ENCODE assay signal across 8 cellular contexts in genomic region chr19:49617863-49618262, GRCh38. TPM values are rescaled to one million over a fixed set of nuclear protein-coding genes. Genes with fewer than 3 reads are reported as not detected.
DNase-seq lines count a peak whose midpoint lies in the region; ATAC-seq, FAIRE-seq and TF ChIP-seq lines count a peak whose summit lies in the region.
"Not testable (repeated sequence)": the region's sequence is repeated elsewhere in the genome, so short reads cannot be mapped to it uniquely, and the experiment has no call there.
"Had no signal": no experiment of that assay in that cellular context is flagged by ENCODE, and none has a peak within 500 bp of the region (broad histone marks: within the 10 kb centered on the region; RNA-seq: fewer than 3 reads in every experiment).

No MANE protein-coding gene starts in this region.

- H3K9me1 ChIP-seq in IMR-90 (ENCODE audit: insufficient read depth, low read length) = peaks cover 10% of the 10 kb centered on the region
- H3K9me1 ChIP-seq in K562 (ENCODE audit: control insufficient read depth, insufficient read depth, low read length) = not testable (repeated sequence)

- not testable (repeated sequence) for H2AFZ ChIP-seq in IMR-90 (replicated peaks; ENCODE audit: low read length, poor library complexity); K562 (ENCODE audit: low read depth, low read length)

- not testable (repeated sequence) for H4K8ac ChIP-seq in IMR-90 (ENCODE audit: low read depth in 2 of 2, low read length in 2 of 2)

- H3K79me2 ChIP-seq in K562 (ENCODE audit: control insufficient read depth, insufficient read depth, low read length) = not testable (repeated sequence)

- peak; percentile 10 for DNase-seq in D341Med (ENCODE audit: low spot score)
- DNase-seq in IMR-90; activated T-cell treated with anti-CD3 and anti-CD28 coated beads, Interleukin-2, amount 50 U/mL, for 24 hours; K562 (ENCODE audit: extremely low read depth in 1 of 4, low spot score in 3 of 4); endothelial cell (ENCODE audit: low spot score); stimulated activated effector memory CD8-positive, alpha-beta T cell treated with anti-CD3 and anti-CD28 coated beads, Interleukin-12 subunit alpha, Interleukin-12 subunit beta, amount 100 ng/mL, for 72 hours (ENCODE audit: low spot score in 2 of 2): not testable (repeated sequence)

- not testable (repeated sequence) for H2BK20ac ChIP-seq in IMR-90 (ENCODE audit: low read depth, low read length)

- H3K9me3 Mint-ChIP-seq in activated T-cell treated with anti-CD3 and anti-CD28 coated beads, Interleukin-2, amount 50 U/mL, for 24 hours; endothelial cell (ENCODE audit: unreplicated experiment); stimulated activated effector memory CD8-positive, alpha-beta T cell treated with anti-CD3 and anti-CD28 coated beads, Interleukin-12 subunit alpha, Interleukin-12 subunit beta, amount 100 ng/mL, for 72 hours: not testable (repeated sequence)

- H2BK120ac ChIP-seq in IMR-90 (ENCODE audit: low read depth, low read length) = not testable (repeated sequence)

- H3K4me3 Mint-ChIP-seq in activated T-cell treated with anti-CD3 and anti-CD28 coated beads, Interleukin-2, amount 50 U/mL, for 24 hours; stimulated activated effector memory CD8-positive, alpha-beta T cell treated with anti-CD3 and anti-CD28 coated beads, Interleukin-12 subunit alpha, Interleukin-12 subunit beta, amount 100 ng/mL, for 72 hours: not testable (repeated sequence)
- H3K4me3 Mint-ChIP-seq in endothelial cell (ENCODE audit: unreplicated experiment) = peak overlapping the region; percentile 47

- H4K20me1 ChIP-seq in IMR-90 (ENCODE audit: insufficient read depth, low read length) = peaks cover 17% of the 10 kb centered on the region
- H4K20me1 ChIP-seq in K562 (replicated peaks; ENCODE audit: control insufficient read depth, insufficient read depth, low read length) = not testable (repeated sequence)

- in situ Hi-C loops in IMR-90 (cut with MboI; ENCODE audit: low sequenced_read_pairs); K562 (cut with MboI): not testable (repeated sequence)

- H2AK5ac ChIP-seq in IMR-90 (ENCODE audit: low read depth, low read length) = not testable (repeated sequence)

- intact Hi-C loops in IMR-90 (cut with micrococcal nuclease); K562 (cut with micrococcal nuclease): not testable (repeated sequence)

- H3K36me3 Mint-ChIP-seq in activated T-cell treated with anti-CD3 and anti-CD28 coated beads, Interleukin-2, amount 50 U/mL, for 24 hours (ENCODE audit: low read depth) = peaks cover 79% of the 10 kb centered on the region
- peaks cover 47% of the 10 kb centered on the region for H3K36me3 Mint-ChIP-seq in endothelial cell (ENCODE audit: low read depth, unreplicated experiment)
- H3K36me3 Mint-ChIP-seq in stimulated activated effector memory CD8-positive, alpha-beta T cell treated with anti-CD3 and anti-CD28 coated beads, Interleukin-12 subunit alpha, Interleukin-12 subunit beta, amount 100 ng/mL, for 72 hours = peaks cover 92% of the 10 kb centered on the region

- not testable (repeated sequence) for H3K14ac ChIP-seq in IMR-90 (replicated peaks; ENCODE audit: low read depth, low read length)

- not testable (repeated sequence) for TF ChIP-seq POLR2A in IMR-90 (IDR thresholded peaks at IDR 0.05; ENCODE audit: low read depth, low read length); K562 (conservative IDR thresholded peaks at IDR 0.05)

- 95% methylated on average over 10 of the region's 13 CpGs; no CpG with 5 or more reads in 1 of the 2 experiments for WGBS in IMR-90 (ENCODE audit: extremely low coverage in 2 of 2, insufficient read length in 1 of 2), 2 experiments
- 85% methylated on average over 13 of the region's 13 CpGs for WGBS in K562 (ENCODE audit: insufficient coverage, low coverage, missing lambda C conversion rate)

- not testable (repeated sequence) for H3K9me3 ChIP-seq in IMR-90 (ENCODE audit: control insufficient read depth, insufficient read depth, low read length); K562 (replicated peaks; ENCODE audit: control insufficient read depth, insufficient read depth, low read depth, low read length)

- H4K5ac ChIP-seq in IMR-90 (ENCODE audit: low read depth, low read length) = not testable (repeated sequence)

- not testable (repeated sequence) for H3K4ac ChIP-seq in IMR-90 (ENCODE audit: low read depth, low read length)

- H3K9ac ChIP-seq in IMR-90 (ENCODE audit: low read depth, low read length); K562 (ENCODE audit: insufficient read depth in 1 of 2, low read depth in 2 of 2, low read length in 2 of 2): not testable (repeated sequence)

- not testable (repeated sequence) for H2BK5ac ChIP-seq in IMR-90 (ENCODE audit: low read depth, low read length, poor library complexity, severe bottlenecking)

- POLR2A ChIA-PET in IMR-90 (lab: Charles Lee; ENCODE audit: unreplicated experiment) = not testable (repeated sequence)
- POLR2A ChIA-PET in K562 (lab: Yijun Ruan, JAX) = interaction anchor here (0.6 to 1.0 kb wide), 3 partner anchors 25 to 153 kb away, joined by 3 read pairs; no protein-coding TSS in a partner anchor

- TF ChIP-seq EP300 in K562 (IDR thresholded peaks at IDR 0.05; ENCODE audit: low read length) = not testable (repeated sequence)

- peaks cover 26 to 74% of the 10 kb centered on the region in 2 experiments for H3K79me1 ChIP-seq in IMR-90 (ENCODE audit: low read depth in 1 of 2, low read length in 2 of 2)

- H3K36me3 ChIP-seq in IMR-90 (ENCODE audit: control insufficient read depth, insufficient read depth, low read length) (peaks cover 45% of the 10 kb centered on the region), K562 (ENCODE audit: control insufficient read depth, insufficient read depth, low read length) (peaks cover 70% of the 10 kb centered on the region; the same call in 1 of the 3 replicates)

- peaks cover 11% of the 10 kb centered on the region for H3K4me1 ChIP-seq in IMR-90 (ENCODE audit: control insufficient read depth, insufficient read depth, low read length)
- not testable (repeated sequence) for H3K4me1 ChIP-seq in K562 (replicated peaks in 1 of 2; ENCODE audit: control insufficient read depth in 2 of 2, insufficient read depth in 2 of 2, low read length in 2 of 2)

- not testable (repeated sequence) for TF ChIP-seq CTCF in IMR-90 (conservative IDR thresholded peaks at IDR 0.05; ENCODE audit: low read depth, low read length); K562 (IDR thresholded peaks at IDR 0.05 in 2 of 3, conservative IDR thresholded peaks at IDR 0.05 in 1 of 3; ENCODE audit: insufficient read depth in 2 of 3, low read depth in 1 of 3, low read length in 3 of 3); endothelial cell (IDR thresholded peaks at IDR 0.05; ENCODE audit: unreplicated experiment)

- not testable (repeated sequence) for H3K18ac ChIP-seq in IMR-90 (ENCODE audit: low read depth, low read length)

- CTCF ChIA-PET in IMR-90 (lab: Yijun Ruan, JAX); K562 (lab: Yijun Ruan, JAX; ENCODE audit: low intra/inter-chr PET ratio): not testable (repeated sequence)

- not testable (repeated sequence) for H3K27me3 Mint-ChIP-seq in activated T-cell treated with anti-CD3 and anti-CD28 coated beads, Interleukin-2, amount 50 U/mL, for 24 hours; endothelial cell (ENCODE audit: unreplicated experiment)

- not testable (repeated sequence) for H3K56ac ChIP-seq in IMR-90 (ENCODE audit: extremely low read depth, insufficient read depth, low read length)

- H2AK9ac ChIP-seq in IMR-90 (replicated peaks; ENCODE audit: low read depth, low read length, poor library complexity) = not testable (repeated sequence)

- H3K27ac Mint-ChIP-seq in activated T-cell treated with anti-CD3 and anti-CD28 coated beads, Interleukin-2, amount 50 U/mL, for 24 hours = peak overlapping the region; percentile 63
- H3K27ac Mint-ChIP-seq in endothelial cell (ENCODE audit: unreplicated experiment) = not testable (repeated sequence)
- H3K27ac Mint-ChIP-seq in stimulated activated effector memory CD8-positive, alpha-beta T cell treated with anti-CD3 and anti-CD28 coated beads, Interleukin-12 subunit alpha, Interleukin-12 subunit beta, amount 100 ng/mL, for 72 hours = peak overlapping the region; percentile 61

- not testable (repeated sequence) for H4K91ac ChIP-seq in IMR-90 (ENCODE audit: insufficient read depth, low read depth, low read length)

- H3K4me1 Mint-ChIP-seq in activated T-cell treated with anti-CD3 and anti-CD28 coated beads, Interleukin-2, amount 50 U/mL, for 24 hours (ENCODE audit: low read depth) = peaks cover 17% of the 10 kb centered on the region
- not testable (repeated sequence) for H3K4me1 Mint-ChIP-seq in endothelial cell (ENCODE audit: unreplicated experiment)
- H3K4me1 Mint-ChIP-seq in stimulated activated effector memory CD8-positive, alpha-beta T cell treated with anti-CD3 and anti-CD28 coated beads, Interleukin-12 subunit alpha, Interleukin-12 subunit beta, amount 100 ng/mL, for 72 hours = peaks cover 30% of the 10 kb centered on the region

- dilution Hi-C loops in IMR-90 (cut with HindIII; ENCODE audit: low sequenced_read_pairs, unreplicated experiment) = not testable (repeated sequence)

- not testable (repeated sequence) for H3K23ac ChIP-seq in IMR-90 (ENCODE audit: low read depth, low read length)

- H3K4me2 ChIP-seq in IMR-90 (ENCODE audit: low read depth, low read length); K562 (ENCODE audit: insufficient read depth, low read length): not testable (repeated sequence)

- not testable (repeated sequence) for H3K4me3 ChIP-seq in IMR-90 (ENCODE audit: insufficient read depth, low read depth, low read length); K562

- H3K27me3 ChIP-seq in IMR-90 (ENCODE audit: control insufficient read depth, insufficient read depth, low read length); K562 (ENCODE audit: control insufficient read depth in 2 of 2, insufficient read depth in 2 of 2, low read length in 2 of 2): not testable (repeated sequence)

- not testable (repeated sequence) for TF ChIP-seq RAD21 in IMR-90 (IDR thresholded peaks at IDR 0.05; ENCODE audit: low read length); K562 (CRISPR knock-in tag; conservative IDR thresholded peaks at IDR 0.05 in 1 of 2, IDR thresholded peaks at IDR 0.05 in 1 of 2)

- not testable (repeated sequence) for ATAC-seq in IMR-90 (ENCODE audit: low read depth); K562; stimulated activated effector memory CD8-positive, alpha-beta T cell treated with anti-CD3 and anti-CD28 coated beads, Interleukin-12 subunit alpha, Interleukin-12 subunit beta, amount 100 ng/mL, for 72 hours

- not testable (repeated sequence) for FAIRE-seq in K562 (lab: Jason Lieb, UNC)

- H2BK15ac ChIP-seq in IMR-90 (ENCODE audit: low read depth, low read length) = not testable (repeated sequence)

- not testable (repeated sequence) for H3K27ac ChIP-seq in IMR-90 (ENCODE audit: insufficient read depth, low read length); K562 (ENCODE audit: extremely low read depth, low read depth, low read length)

- BruUV-seq in IMR-90 (replicated peaks; lab: Mats Ljungman, UMichigan); K562 (replicated peaks; lab: Mats Ljungman, UMichigan): not testable (repeated sequence)

RNA-seq across cellular contexts. Expression of gene RRAS, which starts 22.1 kb away (rescaled TPM):
- total RNA-seq in IMR-90 (2012; rRNA removed) (50.2 and 50.5 TPM in 2 replicates), K562 (2014; rRNA removed) (8.2 and 10.4 TPM in 2 replicates), K562 (2014; rRNA removed; fragmentation: Illumina TruSeq; extraction: Trizol) (1.5 and 1.7 TPM in 2 replicates), K562 (2015; rRNA removed; fragmentation: Illumina TruSeq; extraction: Trizol) (3.1 and 3.7 TPM in 2 replicates), K562 (2021) (8.3 and 9.3 TPM in 2 replicates), endothelial cell (ENCODE audit: unreplicated experiment) (23.9 TPM)
- polyA plus RNA-seq in IMR-90 (2012; rRNA removed) (241 and 267 TPM in 2 replicates), K562 (2011; rRNA removed) (15.4 and 16.4 TPM in 2 replicates), K562 (2014; fragmentation: Illumina TruSeq; extraction: Trizol) (8.5 and 13.9 TPM in 2 replicates), K562 (2014; fragmentation: Nextera tagmentation; extraction: Ambion mirVana) (1 to 10 TPM in 1 of 2 experiments, under 1 TPM in 1; 0.70 to 1.3 TPM), K562 (2014; rRNA removed) (17.3 and 18.3 TPM in 2 replicates)
- 277 and 456 TPM in 2 replicates for polyA plus RNA-seq in IMR-90 (2012; cell fraction: cytosol; rRNA removed)
- polyA plus RNA-seq in IMR-90 (2012; cell fraction: nucleus; rRNA removed; ENCODE audit: low replicate concordance) = 108 and 251 TPM in 2 replicates
- 2.5 and 10.0 TPM in 2 replicates for total RNA-seq in K562 (2011; cell fraction: chromatin; rRNA removed; ENCODE audit: low replicate concordance)
- total RNA-seq in K562 (2011; cell fraction: nucleolus; rRNA removed) = 9.5 and 11.2 TPM in 2 replicates
- 8.0 and 8.3 TPM in 2 replicates for total RNA-seq in K562 (2011; cell fraction: nucleoplasm; rRNA removed)
- polyA plus RNA-seq in K562 (2011; cell fraction: cytosol; rRNA removed) = 26.0 and 54.3 TPM in 2 replicates
- 19.7 and 39.0 TPM in 2 replicates for polyA plus RNA-seq in K562 (2011; cell fraction: nucleus; rRNA removed)
- polyA plus RNA-seq in K562 (2012) = 14.8 and 16.2 TPM in 2 replicates
- 1.2 and 2.7 TPM in 2 replicates for polyA minus RNA-seq in K562 (2011; rRNA and poly(A)+ RNA removed)
- 5.5 and 8.4 TPM in 2 replicates for polyA minus RNA-seq in K562 (2011; cell fraction: cytosol; rRNA and poly(A)+ RNA removed)
- 2.0 TPM in 2 replicates for polyA minus RNA-seq in K562 (2011; cell fraction: nucleus; rRNA and poly(A)+ RNA removed)

RNA-seq across cellular contexts. Expression of gene SCAF1, which starts 24.1 kb away (rescaled TPM):
- total RNA-seq in IMR-90 (2012; rRNA removed) = 2.2 and 3.1 TPM in 2 replicates
- 14.6 and 14.8 TPM in 2 replicates for polyA plus RNA-seq in IMR-90 (2012; rRNA removed)
- 22.4 and 28.7 TPM in 2 replicates for polyA plus RNA-seq in IMR-90 (2012; cell fraction: cytosol; rRNA removed)
- polyA plus RNA-seq in IMR-90 (2012; cell fraction: nucleus; rRNA removed; ENCODE audit: low replicate concordance) = 29.5 and 60.4 TPM in 2 replicates
- total RNA-seq in K562 (2011; cell fraction: chromatin; rRNA removed; ENCODE audit: low replicate concordance) = 11.3 and 31.0 TPM in 2 replicates
- 16.8 and 21.8 TPM in 2 replicates for total RNA-seq in K562 (2011; cell fraction: nucleolus; rRNA removed)
- 10.6 and 16.9 TPM in 2 replicates for total RNA-seq in K562 (2011; cell fraction: nucleoplasm; rRNA removed)
- total RNA-seq in K562 (2014; rRNA removed) = 12.9 and 18.0 TPM in 2 replicates
- 2.5 and 2.8 TPM in 2 replicates for total RNA-seq in K562 (2014; rRNA removed; fragmentation: Illumina TruSeq; extraction: Trizol)
- total RNA-seq in K562 (2015; rRNA removed; fragmentation: Illumina TruSeq; extraction: Trizol) = 4.9 and 6.0 TPM in 2 replicates
- total RNA-seq in K562 (2021) = 75.5 and 79.0 TPM in 2 replicates
- polyA plus RNA-seq in K562 (2011; rRNA removed) = 3.7 and 4.3 TPM in 2 replicates
- 5.1 and 6.3 TPM in 2 replicates for polyA plus RNA-seq in K562 (2011; cell fraction: cytosol; rRNA removed)
- polyA plus RNA-seq in K562 (2011; cell fraction: nucleus; rRNA removed) = 21.1 and 37.2 TPM in 2 replicates
- 36.5 and 39.5 TPM in 2 replicates for polyA plus RNA-seq in K562 (2012)
- 9.7 and 22.5 TPM in 2 replicates for polyA plus RNA-seq in K562 (2014; fragmentation: Illumina TruSeq; extraction: Trizol)
- polyA plus RNA-seq in K562 (2014; fragmentation: Nextera tagmentation; extraction: Ambion mirVana) = under 1 TPM; 0.20 to 0.25 TPM
- 11.4 and 14.6 TPM in 2 replicates for polyA plus RNA-seq in K562 (2014; rRNA removed)
- polyA minus RNA-seq in K562 (2011; rRNA and poly(A)+ RNA removed) = 1.1 and 1.9 TPM in 2 replicates
- polyA minus RNA-seq in K562 (2011; cell fraction: cytosol; rRNA and poly(A)+ RNA removed) = 7.8 and 12.0 TPM in 2 replicates
- 4.8 and 5.6 TPM in 2 replicates for polyA minus RNA-seq in K562 (2011; cell fraction: nucleus; rRNA and poly(A)+ RNA removed)
- 90.3 TPM for total RNA-seq in endothelial cell (ENCODE audit: unreplicated experiment)

RNA-seq across cellular contexts. Expression of gene PRR12, which starts 26.9 kb away (rescaled TPM):
- 0.28 and 0.36 TPM in 2 replicates for total RNA-seq in IMR-90 (2012; rRNA removed)
- polyA plus RNA-seq in IMR-90 (2012; rRNA removed) = 4.0 and 4.1 TPM in 2 replicates
- 3.8 and 3.9 TPM in 2 replicates for polyA plus RNA-seq in IMR-90 (2012; cell fraction: cytosol; rRNA removed)
- 5.8 and 9.9 TPM in 2 replicates for polyA plus RNA-seq in IMR-90 (2012; cell fraction: nucleus; rRNA removed; ENCODE audit: low replicate concordance)
- total RNA-seq in K562 (2011; cell fraction: chromatin; rRNA removed; ENCODE audit: low replicate concordance) = 7.0 and 14.7 TPM in 2 replicates
- 4.5 and 4.9 TPM in 2 replicates for total RNA-seq in K562 (2011; cell fraction: nucleolus; rRNA removed)
- total RNA-seq in K562 (2011; cell fraction: nucleoplasm; rRNA removed) = 5.6 and 6.6 TPM in 2 replicates
- 1.5 and 2.8 TPM in 2 replicates for total RNA-seq in K562 (2014; rRNA removed)
- 0.29 and 0.33 TPM in 2 replicates for total RNA-seq in K562 (2014; rRNA removed; fragmentation: Illumina TruSeq; extraction: Trizol)
- 0.98 and 1.7 TPM in 2 replicates for total RNA-seq in K562 (2015; rRNA removed; fragmentation: Illumina TruSeq; extraction: Trizol)
- total RNA-seq in K562 (2021) = 18.8 and 21.1 TPM in 2 replicates
- 0.24 and 0.57 TPM in 2 replicates for polyA plus RNA-seq in K562 (2011; rRNA removed)
- polyA plus RNA-seq in K562 (2011; cell fraction: cytosol; rRNA removed) = 0.13 and 0.40 TPM in 2 replicates
- polyA plus RNA-seq in K562 (2011; cell fraction: nucleus; rRNA removed) = 1.9 and 3.1 TPM in 2 replicates
- 8.8 and 10.2 TPM in 2 replicates for polyA plus RNA-seq in K562 (2012)
- polyA plus RNA-seq in K562 (2014; fragmentation: Illumina TruSeq; extraction: Trizol) = 3.0 and 6.1 TPM in 2 replicates
- under 1 TPM; 0.01 TPM for polyA plus RNA-seq in K562 (2014; fragmentation: Nextera tagmentation; extraction: Ambion mirVana)
- 4.7 and 7.0 TPM in 2 replicates for polyA plus RNA-seq in K562 (2014; rRNA removed)
- 0.21 and 0.25 TPM in 2 replicates for polyA minus RNA-seq in K562 (2011; rRNA and poly(A)+ RNA removed)
- 3.7 and 5.3 TPM in 2 replicates for polyA minus RNA-seq in K562 (2011; cell fraction: cytosol; rRNA and poly(A)+ RNA removed)
- 0.81 and 3.3 TPM in 2 replicates for polyA minus RNA-seq in K562 (2011; cell fraction: nucleus; rRNA and poly(A)+ RNA removed)
- total RNA-seq in endothelial cell (ENCODE audit: unreplicated experiment) = 38.8 TPM

RNA-seq across cellular contexts. Expression of gene PRRG2, which starts 36.7 kb away (rescaled TPM):
- total RNA-seq in IMR-90 (2012; rRNA removed) (under 0.01 and 0.54 TPM in 2 replicates), K562 (2014; rRNA removed) (0.73 and 2.3 TPM in 2 replicates), K562 (2014; rRNA removed; fragmentation: Illumina TruSeq; extraction: Trizol) (0.33 TPM in 1 of 2 replicates, not detected in the other), K562 (2015; rRNA removed; fragmentation: Illumina TruSeq; extraction: Trizol) (0.65 and 0.94 TPM in 2 replicates), K562 (2021) (1.1 TPM in 2 replicates), endothelial cell (ENCODE audit: unreplicated experiment) (2.4 TPM)
- polyA plus RNA-seq in IMR-90 (2012; rRNA removed) (0.14 and 0.52 TPM in 2 replicates), K562 (2011; rRNA removed) (0.13 and 0.20 TPM in 2 replicates), K562 (2014; fragmentation: Illumina TruSeq; extraction: Trizol) (0.12 and 0.36 TPM in 2 replicates), K562 (2014; fragmentation: Nextera tagmentation; extraction: Ambion mirVana) (under 1 TPM; 0.06 to 0.11 TPM), K562 (2014; rRNA removed) (1.1 and 1.4 TPM in 2 replicates)
- polyA plus RNA-seq in IMR-90 (2012; cell fraction: cytosol; rRNA removed) = 0.13 and 0.25 TPM in 2 replicates
- 0.15 and 0.25 TPM in 2 replicates for polyA plus RNA-seq in IMR-90 (2012; cell fraction: nucleus; rRNA removed; ENCODE audit: low replicate concordance)
- 2.2 TPM in 1 of 2 replicates, not detected in the other for total RNA-seq in K562 (2011; cell fraction: chromatin; rRNA removed; ENCODE audit: low replicate concordance)
- total RNA-seq in K562 (2011; cell fraction: nucleolus; rRNA removed) = 3.0 and 4.7 TPM in 2 replicates
- total RNA-seq in K562 (2011; cell fraction: nucleoplasm; rRNA removed) = 2.6 and 2.9 TPM in 2 replicates
- 0.29 and 1.2 TPM in 2 replicates for polyA plus RNA-seq in K562 (2011; cell fraction: cytosol; rRNA removed)
- polyA plus RNA-seq in K562 (2011; cell fraction: nucleus; rRNA removed) = 0.44 and 0.55 TPM in 2 replicates
- polyA plus RNA-seq in K562 (2012) = 0.35 and 0.48 TPM in 2 replicates
- polyA minus RNA-seq in K562 (2011; rRNA and poly(A)+ RNA removed) = 0.33 and 0.46 TPM in 2 replicates
- polyA minus RNA-seq in K562 (2011; cell fraction: cytosol; rRNA and poly(A)+ RNA removed) = 1.4 and 1.5 TPM in 2 replicates
- polyA minus RNA-seq in K562 (2011; cell fraction: nucleus; rRNA and poly(A)+ RNA removed) = 2.2 and 2.6 TPM in 2 replicates
- total RNA-seq: GM23248 had no signal
- polyA plus RNA-seq: CD4-positive, CD25-positive, alpha-beta regulatory T cell had no signal

RNA-seq across cellular contexts. Expression of gene NOSIP, which starts 37.5 kb away (rescaled TPM):
- total RNA-seq in IMR-90 (2012; rRNA removed) (118 and 130 TPM in 2 replicates), K562 (2014; rRNA removed) (153 and 184 TPM in 2 replicates), K562 (2014; rRNA removed; fragmentation: Illumina TruSeq; extraction: Trizol) (29.5 and 44.9 TPM in 2 replicates), K562 (2015; rRNA removed; fragmentation: Illumina TruSeq; extraction: Trizol) (109 and 112 TPM in 2 replicates), K562 (2021) (118 and 130 TPM in 2 replicates), endothelial cell (ENCODE audit: unreplicated experiment) (76.3 TPM)
- polyA plus RNA-seq in IMR-90 (2012; rRNA removed) (138 and 164 TPM in 2 replicates), K562 (2011; rRNA removed) (79.9 and 94.3 TPM in 2 replicates), K562 (2014; fragmentation: Illumina TruSeq; extraction: Trizol) (56.7 and 111 TPM in 2 replicates), K562 (2014; fragmentation: Nextera tagmentation; extraction: Ambion mirVana) (10 to 100 TPM; 14.4 to 42.1 TPM), K562 (2014; rRNA removed) (147 and 151 TPM in 2 replicates)
- polyA plus RNA-seq in IMR-90 (2012; cell fraction: cytosol; rRNA removed) = 60.4 and 106 TPM in 2 replicates
- 69.7 and 147 TPM in 2 replicates for polyA plus RNA-seq in IMR-90 (2012; cell fraction: nucleus; rRNA removed; ENCODE audit: low replicate concordance)
- 37.6 and 115 TPM in 2 replicates for total RNA-seq in K562 (2011; cell fraction: chromatin; rRNA removed; ENCODE audit: low replicate concordance)
- total RNA-seq in K562 (2011; cell fraction: nucleolus; rRNA removed) = 84.5 and 91.1 TPM in 2 replicates
- total RNA-seq in K562 (2011; cell fraction: nucleoplasm; rRNA removed) = 70.0 and 84.8 TPM in 2 replicates
- 138 and 295 TPM in 2 replicates for polyA plus RNA-seq in K562 (2011; cell fraction: cytosol; rRNA removed)
- polyA plus RNA-seq in K562 (2011; cell fraction: nucleus; rRNA removed) = 106 and 158 TPM in 2 replicates
- polyA plus RNA-seq in K562 (2012) = 116 and 136 TPM in 2 replicates
- polyA minus RNA-seq in K562 (2011; rRNA and poly(A)+ RNA removed) = 47.8 and 60.4 TPM in 2 replicates
- 60.8 and 65.8 TPM in 2 replicates for polyA minus RNA-seq in K562 (2011; cell fraction: cytosol; rRNA and poly(A)+ RNA removed)
- polyA minus RNA-seq in K562 (2011; cell fraction: nucleus; rRNA and poly(A)+ RNA removed) = 29.6 and 41.9 TPM in 2 replicates
